ENCODE assay signal across 17 cellular contexts in the genomic region with DNA sequence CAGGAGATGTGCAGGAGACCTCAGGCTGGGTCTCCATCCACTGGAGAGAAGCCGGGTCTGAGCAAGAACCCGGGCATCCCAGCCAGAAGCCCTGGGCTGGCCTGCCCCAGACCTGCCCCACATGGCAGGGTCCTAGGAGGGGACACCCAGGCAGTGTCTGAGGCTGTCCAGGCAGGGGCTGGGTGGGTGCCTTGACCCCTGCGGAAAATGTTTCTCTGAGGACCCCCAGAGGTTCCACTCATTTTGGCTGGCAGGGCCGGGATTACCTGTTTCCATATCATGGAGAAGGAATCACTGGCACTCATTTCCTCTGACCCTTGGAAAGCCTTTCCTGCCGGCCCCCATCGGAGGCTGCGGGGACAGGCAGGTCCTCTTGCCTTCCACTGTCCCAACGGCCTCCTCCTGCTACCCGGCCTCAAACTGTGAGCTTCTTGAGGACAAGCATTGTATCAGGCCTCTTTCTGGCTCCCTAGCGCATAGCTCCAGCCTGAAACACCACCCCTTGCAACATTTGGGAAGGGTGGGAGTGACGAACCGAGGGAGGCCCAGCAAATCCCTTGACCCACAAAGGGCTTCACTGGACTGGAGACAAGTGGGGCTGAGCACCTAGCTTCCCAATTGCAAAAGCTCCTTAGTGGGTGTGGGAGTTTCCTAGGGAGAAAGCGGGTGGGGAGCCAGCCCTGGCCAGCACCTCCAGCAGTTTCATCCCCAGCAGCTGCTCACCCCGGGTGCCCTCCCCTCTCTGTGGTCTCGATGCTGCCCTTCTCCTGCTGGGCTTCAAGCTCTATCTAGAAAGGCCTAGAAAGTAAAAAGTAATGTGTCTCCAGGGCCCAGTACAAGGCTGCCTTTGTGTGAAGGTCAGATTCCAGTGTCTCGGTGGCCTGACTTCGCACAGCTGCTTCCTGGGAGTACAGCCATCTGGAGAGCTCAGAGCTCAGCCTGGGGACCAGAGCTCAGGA. TPM values are rescaled to one million over a fixed set of nuclear protein-coding genes. Genes with fewer than 3 reads are reported as not detected.
DNase-seq lines count a peak whose midpoint lies in the region; ATAC-seq and TF ChIP-seq lines count a peak whose summit lies in the region.
"Had no signal": no experiment of that assay in that cellular context is flagged by ENCODE, and none has a peak within 500 bp of the region (broad histone marks: within the 10 kb centered on the region; RNA-seq: fewer than 3 reads in every experiment).

No MANE protein-coding gene starts in this region.

- intact Hi-C loops in head of caudate nucleus (cut with DNase I) = no loop called here
- intact Hi-C loops in OCI-LY7 (cut with micrococcal nuclease; ENCODE audit: unreplicated experiment) = no loop called here

- no peak overlapping the region for H3K27ac ChIP-seq in neuronal stem cell (replicated peaks; ENCODE audit: low read length)
- no peak overlapping the region for H3K27ac ChIP-seq in OCI-LY7 (ENCODE audit: low read depth, low read length, poor library complexity, severe bottlenecking)
- H3K27ac ChIP-seq: 22Rv1, GM23248, parathyroid adenoma had no signal

- no peaks in the 10 kb centered on the region for H3K36me3 ChIP-seq in neuronal stem cell (replicated peaks in 1 of 2; ENCODE audit: control insufficient read depth in 2 of 2, insufficient read depth in 2 of 2, low read length in 2 of 2)
- H3K36me3 ChIP-seq in OCI-LY7 (ENCODE audit: insufficient read depth, low read length) = no peaks in the 10 kb centered on the region

- no peaks in the 10 kb centered on the region for H3K79me1 ChIP-seq in neuronal stem cell (ENCODE audit: low read depth, low read length)

- no peak overlapping the region for H3K9ac ChIP-seq in neuronal stem cell (ENCODE audit: low read depth, low read length, poor library complexity)
- H3K9ac ChIP-seq: GM23248, parathyroid adenoma had no signal

- ATAC-seq in activated CD4-positive, CD25-positive, alpha-beta regulatory T cell treated with anti-CD3 and anti-CD28 coated beads, Interleukin-2, amount 50 U/mL, for 24 hours = no peak
- ATAC-seq in GM21723 (IDR thresholded peaks at IDR 0.05; ENCODE audit: unreplicated experiment) = no peak

- TF ChIP-seq CTCF in type B pancreatic cell (conservative IDR thresholded peaks at IDR 0.05) = no peak
- no peak for TF ChIP-seq CTCF in chondrocyte (IDR thresholded peaks at IDR 0.05)
- no peak for TF ChIP-seq CTCF in OCI-LY7 (conservative IDR thresholded peaks at IDR 0.05; ENCODE audit: low read length)

- no peak overlapping the region for H3K4ac ChIP-seq in neuronal stem cell (ENCODE audit: low read length)

- no peak overlapping the region for H3K4me3 ChIP-seq in neuronal stem cell (ENCODE audit: low read length in 2 of 2)
- no peak overlapping the region for H3K4me3 ChIP-seq in OCI-LY7 (ENCODE audit: low read depth, low read length, poor library complexity, severe bottlenecking)
- H3K4me3 ChIP-seq: GM23248 had no signal

- H3K9me3 ChIP-seq in neuronal stem cell (replicated peaks in 1 of 2; ENCODE audit: control insufficient read depth in 2 of 2, insufficient read depth in 1 of 2, low read depth in 1 of 2, low read length in 2 of 2) (no peaks in the 10 kb centered on the region), OCI-LY7 (ENCODE audit: low read length) (no peaks in the 10 kb centered on the region)

- no peak overlapping the region for H3K4me2 ChIP-seq in neuronal stem cell (ENCODE audit: insufficient read depth, low read length, poor library complexity, severe bottlenecking)
- H3K4me2 ChIP-seq in OCI-LY7 (ENCODE audit: low read length) = no peak overlapping the region

- BruUV-seq in OCI-LY7 (replicated peaks; lab: Mats Ljungman, UMichigan) = no TSS peak

- H2BK120ac ChIP-seq in neuronal stem cell (ENCODE audit: low read depth, low read length) = no peak overlapping the region

- peak overlapping the region; percentile 48 for H3K23ac ChIP-seq in neuronal stem cell (ENCODE audit: low read depth, low read length, poor library complexity)

- H3K27me3 ChIP-seq in neuronal stem cell (ENCODE audit: control insufficient read depth in 3 of 3, insufficient read depth in 3 of 3, low read depth in 1 of 3, low read length in 3 of 3) = peaks cover 0 to 17% (median 0%) of the 10 kb centered on the region in 3 experiments

- H2BK15ac ChIP-seq in neuronal stem cell (ENCODE audit: low read length) = peak overlapping the region; percentile 9

- no peaks in the 10 kb centered on the region for H3K36me3 Mint-ChIP-seq in type B pancreatic cell
- no peaks in the 10 kb centered on the region for H3K36me3 Mint-ChIP-seq in chondrocyte (ENCODE audit: low read depth)

- H3K4me1 ChIP-seq in neuronal stem cell (ENCODE audit: control insufficient read depth in 2 of 2, insufficient read depth in 1 of 2, low read depth in 1 of 2, low read length in 2 of 2) = peaks cover 5 to 6% of the 10 kb centered on the region in 2 donors
- no peaks in the 10 kb centered on the region for H3K4me1 ChIP-seq in OCI-LY7 (ENCODE audit: insufficient read depth, low read length, poor library complexity, severe bottlenecking)

- no peak overlapping the region for H2BK12ac ChIP-seq in neuronal stem cell (ENCODE audit: low read length)

- POLR2A ChIA-PET in OCI-LY7 (lab: Charles Lee) = interaction anchor here (1.0 to 1.3 kb wide), 2 partner anchors 36 to 87 kb away, joined by 3 to 6 read pairs; no protein-coding TSS in a partner anchor

- no peak overlapping the region for H4K8ac ChIP-seq in neuronal stem cell (ENCODE audit: low read depth, low read length)

- H3K18ac ChIP-seq in neuronal stem cell (ENCODE audit: low read length) = peak overlapping the region; percentile 67

- no peak overlapping the region for H4K91ac ChIP-seq in neuronal stem cell (ENCODE audit: low read depth, low read length, poor library complexity)

- H4K20me1 ChIP-seq in OCI-LY7 (ENCODE audit: insufficient read depth, low read length) = no peaks in the 10 kb centered on the region

- DNase-seq in activated CD4-positive, CD25-positive, alpha-beta regulatory T cell treated with anti-CD3 and anti-CD28 coated beads, Interleukin-2, amount 50 U/mL, for 72 hours = peak; percentile 24
- peak in 40 of 42 donors; percentile 38 to 83 (median 68) for DNase-seq in head of caudate nucleus
- no peak for DNase-seq in neuronal stem cell (ENCODE audit: low spot score)
- peak; percentile 64 for DNase-seq in type B pancreatic cell (ENCODE audit: extremely low spot score, unreplicated experiment)
- no peak for DNase-seq in chondrocyte (ENCODE audit: low spot score)
- no peak for DNase-seq in OCI-LY7 (ENCODE audit: low spot score)
- DNase-seq: activated CD4-positive, alpha-beta T cell treated with anti-CD3 and anti-CD28 coated beads for 1 hour; activated gamma-delta T cell; central memory CD4-positive, alpha-beta T cell; GM23248; NCI-H1105 treated with DMSO at 0.1 percent for 48 hours; NCI-H82 had no signal

- H3K4me1 Mint-ChIP-seq in type B pancreatic cell (ENCODE audit: unreplicated experiment) (peaks cover 18% of the 10 kb centered on the region), chondrocyte (ENCODE audit: low read depth) (peaks cover 17% of the 10 kb centered on the region)

- H3K9me2 ChIP-seq in OCI-LY7 (ENCODE audit: insufficient read depth, low read length) = no peaks in the 10 kb centered on the region

- H3K9me3 Mint-ChIP-seq in type B pancreatic cell = no peaks in the 10 kb centered on the region
- no peaks in the 10 kb centered on the region for H3K9me3 Mint-ChIP-seq in chondrocyte (ENCODE audit: low read depth)

- WGBS in neuronal stem cell (ENCODE audit: extremely low coverage in 2 of 2, insufficient read length in 2 of 2, insufficient replicate concordance in 1 of 2), 2 donors = no CpG with 5 or more reads among the region's 17 CpGs

- no peak overlapping the region for H2AFZ ChIP-seq in neuronal stem cell (ENCODE audit: low read length)
- no peak overlapping the region for H2AFZ ChIP-seq in OCI-LY7 (ENCODE audit: low read length)
- H2AFZ ChIP-seq: GM23248, parathyroid adenoma had no signal

- H3K27me3 Mint-ChIP-seq in type B pancreatic cell (peaks cover 7% of the 10 kb centered on the region), chondrocyte (ENCODE audit: low read depth) (peaks cover 5% of the 10 kb centered on the region)

- CTCF ChIA-PET in OCI-LY7 (lab: Charles Lee; ENCODE audit: unreplicated experiment) = interaction anchor here (1.2 kb wide), 1 partner anchor 9 kb away, joined by 4 read pairs; no protein-coding TSS in a partner anchor

- H3K79me2 ChIP-seq in OCI-LY7 (ENCODE audit: insufficient read depth, low read depth, low read length) = no peaks in the 10 kb centered on the region
- H3K79me2 ChIP-seq: parathyroid adenoma had no signal

- no peak overlapping the region for H3K4me3 Mint-ChIP-seq in type B pancreatic cell
- H3K4me3 Mint-ChIP-seq in chondrocyte (ENCODE audit: unreplicated experiment) = no peak overlapping the region

- H3K27ac Mint-ChIP-seq in type B pancreatic cell (no peak overlapping the region), chondrocyte (ENCODE audit: unreplicated experiment) (no peak overlapping the region)

- no peak overlapping the region for H2BK5ac ChIP-seq in neuronal stem cell (ENCODE audit: low read length)

- H3K14ac ChIP-seq in neuronal stem cell (ENCODE audit: low read length) = no peak overlapping the region

- H2AK5ac ChIP-seq in neuronal stem cell (ENCODE audit: low read depth, low read length) = peak overlapping the region; percentile 60

RNA-seq across cellular contexts. Expression of a gene that starts 29.7 kb away (rescaled TPM):
- 0.57 TPM for polyA plus RNA-seq in neuronal stem cell (2013, experiment 1 of 2)
- 0.93 TPM for polyA plus RNA-seq in neuronal stem cell (2013, experiment 2 of 2)
- total RNA-seq in type B pancreatic cell (ENCODE audit: low replicate concordance) (0.71 TPM in 1 of 2 replicates, not detected in the other), chondrocyte (not detected in 3 replicates), OCI-LY7 (2022) (0.30 and 0.52 TPM in 2 replicates)
- total RNA-seq in OCI-LY7 (2014; rRNA removed; shearing (Covaris generic)) = 0.31 and 0.41 TPM in 2 replicates
- total RNA-seq: fibroblast of lung, GM23248 had no signal
- polyA plus RNA-seq: fibroblast of lung had no signal

RNA-seq across cellular contexts. Expression of a gene that starts 55.5 kb away (rescaled TPM):
- polyA plus RNA-seq in neuronal stem cell (2013, experiment 1 of 2) = 8.8 TPM
- 7.7 TPM for polyA plus RNA-seq in neuronal stem cell (2013, experiment 2 of 2)
- total RNA-seq in type B pancreatic cell (ENCODE audit: low replicate concordance) (66.5 and 93.6 TPM in 2 replicates), chondrocyte (42.6 to 50.7 TPM (median 48.7 TPM) in 3 replicates), OCI-LY7 (2022) (128 and 140 TPM in 2 replicates)
- 47.0 and 84.6 TPM in 2 replicates for total RNA-seq in OCI-LY7 (2014; rRNA removed; shearing (Covaris generic))

RNA-seq across cellular contexts. Expression of a gene that starts 59.7 kb away (rescaled TPM):
- polyA plus RNA-seq in neuronal stem cell (2013, experiment 1 of 2) = 0.08 TPM
- 0.06 TPM for polyA plus RNA-seq in neuronal stem cell (2013, experiment 2 of 2)
- total RNA-seq in type B pancreatic cell (ENCODE audit: low replicate concordance) (0.10 and 15.0 TPM in 2 replicates), chondrocyte (0.26 to 0.27 TPM in 2 of 3 replicates, not detected in the other), OCI-LY7 (2022) (not detected in 2 replicates)
- not detected in 2 replicates for total RNA-seq in OCI-LY7 (2014; rRNA removed; shearing (Covaris generic))

Comparison
In these comparisons a context has a peak if more than half of its experiments do, and no peak if none do; other contexts are left out.
1. DNase-seq: peak in activated CD4-positive, CD25-positive, alpha-beta regulatory T cell treated with anti-CD3 and anti-CD28 coated beads, Interleukin-2, amount 50 U/mL, for 72 hours (single experiment), head of caudate nucleus (40 of 42) and type B pancreatic cell (single experiment); none in neuronal stem cell (single experiment), chondrocyte (single experiment) and OCI-LY7 (single experiment).